In genomic region chr11:9533736-9534473, GRCh38 we compare ENCODE assay signal across 17 cellular contexts. TPM values are rescaled to one million over a fixed set of nuclear protein-coding genes. Genes with fewer than 3 reads are reported as not detected.
DNase-seq lines count a peak whose midpoint lies in the region; ATAC-seq and TF ChIP-seq lines count a peak whose summit lies in the region.
"Had no signal": no experiment of that assay in that cellular context is flagged by ENCODE, and none has a peak within 500 bp of the region (broad histone marks: within the 10 kb centered on the region; RNA-seq: fewer than 3 reads in every experiment).

No MANE protein-coding gene starts in this region.

- H4K20me1 ChIP-seq in MM.1S (ENCODE audit: insufficient read depth, low read length), result no peaks in the 10 kb centered on the region

- POLR2A ChIA-PET in HEK293 (lab: Yijun Ruan, JAX), result interaction anchor here (0.6 to 0.9 kb wide), 2 partner anchors 41 to 590 kb away, joined by 3 to 4 read pairs; no protein-coding TSS in a partner anchor
- POLR2A ChIA-PET in WTC11 (lab: Charles Lee), result interaction anchor here (3.1 kb wide), 1 partner anchor 40 kb away, joined by 22 read pairs; the partner anchor contains the start of gene WEE1

- intact Hi-C loops in lower lobe of right lung (cut with DNase I) (loop anchor here (10.0 kb wide), 1 partner anchor 81 kb away; no protein-coding TSS in a partner anchor), transverse colon (cut with DNase I; ENCODE audit: low total_unique reads) (no loop called here)

- H3K79me2 ChIP-seq in MM.1S (ENCODE audit: low read length), result no peaks in the 10 kb centered on the region

- no peaks in the 10 kb centered on the region for H3K9me3 Mint-ChIP-seq in WTC11

- CTCF ChIA-PET in HEK293 (lab: Yijun Ruan, JAX) (interaction anchor here (0.6 to 3.4 kb wide), 16 partner anchors 9 to 937 kb away, joined by 3 to 32 read pairs (median 6); partner anchors contain the start of gene WEE1), WTC11 (lab: Charles Lee) (interaction anchor here (0.6 to 3.4 kb wide), 29 partner anchors 9 to 523 kb away, joined by 3 to 50 read pairs (median 9); partner anchors contain the start of genes WEE1 and ZNF143)

- H3K36me3 Mint-ChIP-seq in WTC11, result no peaks in the 10 kb centered on the region

- H3F3A ChIP-seq in MM.1S (ENCODE audit: insufficient read depth, low read length), result no peaks in the 10 kb centered on the region

- H3K27me3 Mint-ChIP-seq in WTC11 (ENCODE audit: low read depth), result no peaks in the 10 kb centered on the region

- H3K9me2 ChIP-seq in MM.1S (replicated peaks; ENCODE audit: insufficient read depth, low read length), result no peaks in the 10 kb centered on the region
- H3K9me2 ChIP-seq: SK-N-SH had no signal

- DNase-seq in WTC11 (ENCODE audit: low spot score) (no peak), renal cortical epithelial cell (ENCODE audit: low read depth) (peak; percentile 22), lower lobe of right lung (no peak), transverse colon (no peak), HUDEP-2 (lab: John Stamatoyannopoulos, UW; ENCODE audit: unreplicated experiment in 76 of 76) (no peak), MM.1S (no peak)
- DNase-seq: HCEC 1CT; NCI-H1105; NCI-H2081; NK-92 treated with Interleukin-12 subunit alpha and Interleukin-12 subunit beta, amount 100 ng/mL, for 24 hours; SK-N-SH; spleen; stimulated activated CD4-positive, alpha-beta T cell treated with anti-CD3 and anti-CD28 coated beads, Interleukin-4, amount 100 ng/mL, for 4 hours had no signal

- ATAC-seq in WTC11 (no peak), lower lobe of right lung (no peak)
- ATAC-seq: esophagus mucosa had no signal

- TF ChIP-seq CTCF in HEK293 (tag by site-specific recombination; IDR thresholded peaks at IDR 0.05) (no peak), WTC11 (IDR thresholded peaks at IDR 0.05) (no peak), lower lobe of right lung (IDR thresholded peaks at IDR 0.05) (no peak), transverse colon (IDR thresholded peaks at IDR 0.05) (no peak), MM.1S (IDR thresholded peaks at IDR 0.05; ENCODE audit: low read length) (no peak)

- in situ Hi-C loops in transverse colon (cut with MboI; ENCODE audit: low pct_ligation_motif_present in 1 of 4, low pct_unique_long_range_greater_than_20kb in 1 of 4, low sequenced_read_pairs in 3 of 4), result loop anchor here in 1 of 4 donors (10.0 kb wide), 2 partner anchors 81 to 221 kb away; no protein-coding TSS in a partner anchor

- H3K4me3 Mint-ChIP-seq in WTC11, result peak overlapping the region; percentile 20; the same call in 1 of the 2 replicates

- H3K36me3 ChIP-seq in HEK293 (ENCODE audit: control insufficient read depth in 2 of 2, insufficient read depth in 1 of 2, low read length in 2 of 2) (no peaks in the 10 kb centered on the region), iPS-20b (ENCODE audit: insufficient read depth, low read depth, low read length) (no peaks in the 10 kb centered on the region; the same call in 1 of the 2 replicates), lower lobe of right lung (no peaks in the 10 kb centered on the region), transverse colon (no peaks in the 10 kb centered on the region), MM.1S (replicated peaks; ENCODE audit: insufficient read depth, low read length) (no peaks in the 10 kb centered on the region)

- 79 to 80% methylated on average over 5 of the region's 5 CpGs for WGBS in transverse colon (ENCODE audit: low coverage in 1 of 2), 2 donors

- peaks cover 48% of the 10 kb centered on the region for H3K4me1 Mint-ChIP-seq in WTC11

- peak overlapping the region; percentile 84 for H3K27ac Mint-ChIP-seq in WTC11

- H3K27ac ChIP-seq in HEK293 (ENCODE audit: extremely low read depth, low read depth, low read length), result no peak overlapping the region
- H3K27ac ChIP-seq in iPS-20b (ENCODE audit: low read length), result no peak overlapping the region
- no peak overlapping the region for H3K27ac ChIP-seq in lower lobe of right lung
- H3K27ac ChIP-seq in transverse colon, result no peak overlapping the region
- H3K27ac ChIP-seq in MM.1S (ENCODE audit: low read length), result no peak overlapping the region
- H3K27ac ChIP-seq: C4-2B, spleen had no signal

- no peaks in the 10 kb centered on the region for H3K9me3 ChIP-seq in HEK293 (ENCODE audit: control insufficient read depth, insufficient read depth, low read depth, low read length)
- H3K9me3 ChIP-seq in iPS-20b (ENCODE audit: insufficient read depth, low read depth, low read length), result no peaks in the 10 kb centered on the region
- H3K9me3 ChIP-seq in lower lobe of right lung, result no peaks in the 10 kb centered on the region
- H3K9me3 ChIP-seq in transverse colon, result no peaks in the 10 kb centered on the region
- no peaks in the 10 kb centered on the region for H3K9me3 ChIP-seq in MM.1S (replicated peaks; ENCODE audit: insufficient read depth, low read length)
- H3K9me3 ChIP-seq: SK-N-SH, spleen had no signal

- H3K9ac ChIP-seq in iPS-20b (ENCODE audit: low read depth, low read length) (peak overlapping the region; percentile 29; the same call in 1 of the 2 replicates), MM.1S (ENCODE audit: low read length) (no peak overlapping the region)
- H3K9ac ChIP-seq: SK-N-SH had no signal

- no peak overlapping the region for H2AFZ ChIP-seq in MM.1S (ENCODE audit: low read length)

- no peak for TF ChIP-seq EP300 in transverse colon (IDR thresholded peaks at IDR 0.05; ENCODE audit: low read depth)

- no peak overlapping the region for H3K4me3 ChIP-seq in HEK293 (ENCODE audit: low read depth, low read length)
- no peak overlapping the region for H3K4me3 ChIP-seq in iPS-20b (ENCODE audit: low read length)
- no peak overlapping the region for H3K4me3 ChIP-seq in lower lobe of right lung
- H3K4me3 ChIP-seq in transverse colon, result no peak overlapping the region
- no peak overlapping the region for H3K4me3 ChIP-seq in MM.1S (ENCODE audit: low read length)
- H3K4me3 ChIP-seq: spleen had no signal

- no peak for TF ChIP-seq POLR2A in transverse colon (IDR thresholded peaks at IDR 0.05)

- no peak overlapping the region for H3K4me2 ChIP-seq in MM.1S (ENCODE audit: low read depth, low read length)
- H3K4me2 ChIP-seq: SK-N-SH had no signal

- no peaks in the 10 kb centered on the region for H3K27me3 ChIP-seq in iPS-20b (ENCODE audit: insufficient read depth, low read length)
- no peaks in the 10 kb centered on the region for H3K27me3 ChIP-seq in lower lobe of right lung (ENCODE audit: low read depth)
- H3K27me3 ChIP-seq in transverse colon, result no peaks in the 10 kb centered on the region
- no peaks in the 10 kb centered on the region for H3K27me3 ChIP-seq in MM.1S (replicated peaks; ENCODE audit: insufficient read depth, low read length)
- H3K27me3 ChIP-seq: spleen had no signal

- peaks cover 7% of the 10 kb centered on the region for H3K4me1 ChIP-seq in HEK293 (ENCODE audit: control insufficient read depth, insufficient read depth, low read length)
- peaks cover 27% of the 10 kb centered on the region for H3K4me1 ChIP-seq in iPS-20b (ENCODE audit: insufficient read depth, low read length)
- peaks cover 23% of the 10 kb centered on the region for H3K4me1 ChIP-seq in lower lobe of right lung
- peaks cover 12 to 25% (median 17%) of the 10 kb centered on the region in 4 donors for H3K4me1 ChIP-seq in transverse colon
- no peaks in the 10 kb centered on the region for H3K4me1 ChIP-seq in MM.1S (ENCODE audit: low read length)

TF ChIP-seq in HEK293, 187 proteins besides CTCF, POLR2A, EP300 and RAD21:
- TF ChIP-seq PRDM1 (tag by site-specific recombination; IDR thresholded peaks at IDR 0.05) (0 out of 2 replicates have a peak, but pooled peaks have one; percentile 24), SP2 (tag by site-specific recombination; IDR thresholded peaks at IDR 0.05) (no peak)

TF ChIP-seq in WTC11, 78 proteins besides CTCF, POLR2A, EP300 and RAD21:
- TF ChIP-seq USF2 (CRISPR knock-in tag; IDR thresholded peaks at IDR 0.05), result peak; percentile 50; the same call in 1 of the 2 replicates
- TF ChIP-seq ATF1 (CRISPR knock-in tag; IDR thresholded peaks at IDR 0.05), result no peak

RNA-seq across cellular contexts. Expression of gene WEE1, which starts 39.6 kb away (rescaled TPM):
- total RNA-seq in WTC11 (2021), result 85.5 to 109 TPM (median 91.3 TPM) in 3 replicates
- total RNA-seq in renal cortical epithelial cell, result 37.8 and 81.4 TPM in 2 replicates
- total RNA-seq in lower lobe of right lung, result 12.4 TPM
- total RNA-seq in transverse colon, result 10 to 100 TPM in 3 of 4 donors, 1 to 10 TPM in 1; 7.9 to 48.2 (median 31.8) TPM
